1 cellular context compared by ENCODE assay signal in genomic region chr9:22210262-22210661, GRCh38.
TF ChIP-seq lines count a peak whose summit lies in the region.

No MANE protein-coding gene starts in this region.

TF ChIP-seq in GM23338, 12 proteins besides CTCF, POLR2A, EP300 and RAD21 (continued from another document):
- TF ChIP-seq ZNF462 (CRISPR knock-in tag; IDR thresholded peaks at IDR 0.05) = no peak
- TF ChIP-seq REST (IDR thresholded peaks at IDR 0.05; ENCODE audit: unreplicated experiment) = no peak
- TF ChIP-seq ZNF114 (CRISPR knock-in tag; IDR thresholded peaks at IDR 0.05) = no peak
- TF ChIP-seq EZH2 (IDR thresholded peaks at IDR 0.05; ENCODE audit: low read depth, unreplicated experiment) = no peak
- no peak for TF ChIP-seq NANOG (IDR thresholded peaks at IDR 0.05; ENCODE audit: borderline replicate concordance)
- TF ChIP-seq CREB1 (CRISPR knock-in tag; IDR thresholded peaks at IDR 0.05; ENCODE audit: low read depth) = no peak
- TF ChIP-seq POLR2AphosphoS5 (IDR thresholded peaks at IDR 0.05; ENCODE audit: low read depth) = no peak
- TF ChIP-seq STAT1 (IDR thresholded peaks at IDR 0.05; ENCODE audit: unreplicated experiment) = no peak
- TF ChIP-seq ZNF331 (CRISPR knock-in tag; IDR thresholded peaks at IDR 0.05; ENCODE audit: low read depth) = no peak
- no peak for TF ChIP-seq JUNB (IDR thresholded peaks at IDR 0.05; ENCODE audit: unreplicated experiment)
- no peak for TF ChIP-seq ETS1 (IDR thresholded peaks at IDR 0.05)
